In genomic region chr12:75908961-75909699, GRCh38 we compare ENCODE assay signal across 8 cellular contexts.
DNase-seq lines count a peak whose midpoint lies in the region; ATAC-seq and TF ChIP-seq lines count a peak whose summit lies in the region.

No MANE protein-coding gene starts in this region.

- DNase-seq in COLO668 (lab: John Stamatoyannopoulos, UW; ENCODE audit: unreplicated experiment) (peak; percentile 39), NCI-H774 (lab: John Stamatoyannopoulos, UW) (peak; percentile 64), fibroblast of mammary gland (ENCODE audit: low read depth) (peak; percentile 87), osteocyte (ENCODE audit: extremely low spot score, unreplicated experiment) (peak; percentile 90), HEK293T (ENCODE audit: extremely low spot score) (no peak)
- DNase-seq in activated CD4-positive, alpha-beta T cell treated with anti-CD3 and anti-CD28 coated beads for 1 hour: no peak
- DNase-seq in activated T-cell treated with anti-CD3 and anti-CD28 coated beads, Interleukin-2, amount 50 U/mL, for 24 hours: no peak

- no peaks in the 10 kb centered on the region for H3K9me3 Mint-ChIP-seq in osteocyte (ENCODE audit: unreplicated experiment)
- H3K9me3 Mint-ChIP-seq in activated T-cell treated with anti-CD3 and anti-CD28 coated beads, Interleukin-2, amount 50 U/mL, for 24 hours: no peaks in the 10 kb centered on the region

- POLR2A ChIA-PET in HEK293T (lab: Yijun Ruan, JAX): no interaction called here

- H3K4me3 Mint-ChIP-seq in osteocyte (ENCODE audit: unreplicated experiment): no peak overlapping the region
- H3K4me3 Mint-ChIP-seq in activated T-cell treated with anti-CD3 and anti-CD28 coated beads, Interleukin-2, amount 50 U/mL, for 24 hours: no peak overlapping the region

- TF ChIP-seq CTCF in fibroblast of mammary gland (conservative IDR thresholded peaks at IDR 0.05; ENCODE audit: control insufficient read depth, insufficient read depth, low read depth, low read length): no peak
- no peak for TF ChIP-seq CTCF in osteocyte (IDR thresholded peaks at IDR 0.05)

- peaks cover 33% of the 10 kb centered on the region for H3K4me1 Mint-ChIP-seq in osteocyte (ENCODE audit: unreplicated experiment)
- H3K4me1 Mint-ChIP-seq in activated T-cell treated with anti-CD3 and anti-CD28 coated beads, Interleukin-2, amount 50 U/mL, for 24 hours (ENCODE audit: low read depth): peaks cover 21% of the 10 kb centered on the region

- no peak overlapping the region for H3K4me3 ChIP-seq in fibroblast of mammary gland (ENCODE audit: control insufficient read depth, low read depth, low read length)

- H3K36me3 Mint-ChIP-seq in osteocyte (ENCODE audit: unreplicated experiment): no peaks in the 10 kb centered on the region
- no peaks in the 10 kb centered on the region for H3K36me3 Mint-ChIP-seq in activated T-cell treated with anti-CD3 and anti-CD28 coated beads, Interleukin-2, amount 50 U/mL, for 24 hours (ENCODE audit: low read depth)

- ATAC-seq in GM18907 (IDR thresholded peaks at IDR 0.05; ENCODE audit: unreplicated experiment): no peak

- H3K27me3 Mint-ChIP-seq in osteocyte (ENCODE audit: unreplicated experiment): no peaks in the 10 kb centered on the region
- peaks cover 3% of the 10 kb centered on the region for H3K27me3 Mint-ChIP-seq in activated T-cell treated with anti-CD3 and anti-CD28 coated beads, Interleukin-2, amount 50 U/mL, for 24 hours

- H3K27ac Mint-ChIP-seq in osteocyte (ENCODE audit: unreplicated experiment): peak overlapping the region; percentile 74
- H3K27ac Mint-ChIP-seq in activated T-cell treated with anti-CD3 and anti-CD28 coated beads, Interleukin-2, amount 50 U/mL, for 24 hours: no peak overlapping the region

- CTCF ChIA-PET in HEK293T (lab: Yijun Ruan, JAX): no interaction called here

TF ChIP-seq in HEK293T, 16 proteins besides CTCF, POLR2A, EP300 and RAD21:
- TF ChIP-seq ARNT (IDR thresholded peaks at IDR 0.05): no peak
- TF ChIP-seq PKNOX1 (IDR thresholded peaks at IDR 0.05): no peak
- no peak for TF ChIP-seq HDGF (IDR thresholded peaks at IDR 0.05; ENCODE audit: borderline replicate concordance)
- TF ChIP-seq CTBP1 (IDR thresholded peaks at IDR 0.05; ENCODE audit: borderline replicate concordance): no peak
- no peak for TF ChIP-seq SP1 (IDR thresholded peaks at IDR 0.05)
- TF ChIP-seq NFRKB (IDR thresholded peaks at IDR 0.05): no peak
- TF ChIP-seq L3MBTL2 (conservative IDR thresholded peaks at IDR 0.05): no peak
- TF ChIP-seq BHLHE40 (IDR thresholded peaks at IDR 0.05; ENCODE audit: borderline replicate concordance): no peak
- TF ChIP-seq TARDBP (IDR thresholded peaks at IDR 0.05): no peak
- TF ChIP-seq ZNF384 (IDR thresholded peaks at IDR 0.05): no peak
- TF ChIP-seq SUZ12 (IDR thresholded peaks at IDR 0.05): no peak
- no peak for TF ChIP-seq FOXK2 (IDR thresholded peaks at IDR 0.05)
- TF ChIP-seq ELF4 (IDR thresholded peaks at IDR 0.05): no peak

Comparison
In these comparisons a context has a peak if more than half of its experiments do, and no peak if none do; other contexts are left out.
1. DNase-seq: peak in COLO668 (single experiment), NCI-H774 (single experiment), fibroblast of mammary gland (single experiment) and osteocyte (single experiment); none in activated CD4-positive, alpha-beta T cell treated with anti-CD3 and anti-CD28 coated beads for 1 hour (single experiment), HEK293T (single experiment) and activated T-cell treated with anti-CD3 and anti-CD28 coated beads, Interleukin-2, amount 50 U/mL, for 24 hours (single experiment).